Comparison of ENCODE assay signal across 10 cellular contexts in the genomic region with DNA sequence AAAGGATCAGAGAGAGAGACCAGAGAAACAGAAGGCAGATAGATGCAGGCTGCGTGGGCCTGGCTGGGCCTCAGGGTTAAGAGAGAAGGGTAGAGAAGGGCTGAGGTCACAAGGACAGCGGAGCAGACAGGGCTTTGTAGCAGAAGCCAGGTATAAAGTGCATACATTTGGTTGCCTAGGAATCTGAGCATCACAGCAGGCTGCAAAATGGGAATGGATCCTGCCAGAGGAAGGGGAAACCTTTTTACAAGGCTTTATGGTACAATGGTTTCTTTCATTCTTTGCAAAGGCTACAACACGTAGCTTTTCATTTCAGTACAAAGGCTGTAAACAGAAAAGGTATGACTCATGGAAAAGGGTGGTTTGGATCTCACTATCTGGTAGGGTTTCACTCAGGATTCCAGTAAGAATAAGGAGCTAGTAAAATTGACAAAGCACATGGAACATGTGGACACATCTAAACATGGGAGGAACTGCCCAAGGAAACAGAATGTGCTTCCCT.
DNase-seq lines count a peak whose midpoint lies in the region; ATAC-seq, FAIRE-seq and TF ChIP-seq lines count a peak whose summit lies in the region.
"Had no signal": no experiment of that assay in that cellular context is flagged by ENCODE, and none has a peak within 500 bp of the region (broad histone marks: within the 10 kb centered on the region; RNA-seq: fewer than 3 reads in every experiment).

No MANE protein-coding gene starts in this region.

- no peaks in the 10 kb centered on the region for H4K20me1 ChIP-seq in endothelial cell of umbilical vein (replicated peaks; ENCODE audit: control insufficient read depth, extremely low read depth, insufficient read depth, low read length)

- H3K4me3 ChIP-seq in endothelial cell of umbilical vein (replicated peaks in 1 of 3; ENCODE audit: insufficient read depth in 1 of 3, low read depth in 1 of 3, low read length in 3 of 3) (no peak overlapping the region), tibial artery (no peak overlapping the region)

- FAIRE-seq in endothelial cell of umbilical vein (lab: Jason Lieb, UNC), result no peak

- dilution Hi-C loops in endothelial cell of umbilical vein (cut with MboI; ENCODE audit: extremely low pct_ligation_motif_present, low sequenced_read_pairs), result no loop called here

- H3K36me3 ChIP-seq in endothelial cell of umbilical vein (ENCODE audit: control insufficient read depth in 2 of 2, extremely low read depth in 1 of 2, insufficient read depth in 2 of 2, low read length in 2 of 2), result peaks cover 8% of the 10 kb centered on the region in 2 experiments
- H3K36me3 ChIP-seq in tibial artery, result no peaks in the 10 kb centered on the region

- H3K4me1 ChIP-seq in endothelial cell of umbilical vein (ENCODE audit: control insufficient read depth, extremely low read depth, insufficient read depth, low read length) (peaks cover 14% of the 10 kb centered on the region), tibial artery (no peaks in the 10 kb centered on the region)

- H3K27me3 Mint-ChIP-seq in nephron progenitor cell (ENCODE audit: low read depth, poor library complexity) (no peaks in the 10 kb centered on the region), chondrocyte (ENCODE audit: low read depth) (no peaks in the 10 kb centered on the region)

- peaks cover 40% of the 10 kb centered on the region for H3K36me3 Mint-ChIP-seq in nephron progenitor cell (ENCODE audit: low read depth)
- peaks cover 19% of the 10 kb centered on the region for H3K36me3 Mint-ChIP-seq in chondrocyte (ENCODE audit: low read depth)
- H3K36me3 Mint-ChIP-seq: natural killer cell had no signal

- H3K4me1 Mint-ChIP-seq in nephron progenitor cell, result peaks cover 9% of the 10 kb centered on the region
- H3K4me1 Mint-ChIP-seq in chondrocyte (ENCODE audit: low read depth), result peaks cover 2% of the 10 kb centered on the region
- H3K4me1 Mint-ChIP-seq: natural killer cell had no signal

- TF ChIP-seq CTCF in endothelial cell of umbilical vein (IDR thresholded peaks at IDR 0.05; ENCODE audit: extremely low read depth in 1 of 2, insufficient read depth in 1 of 2, low read depth in 1 of 2, low read length in 2 of 2) (no peak), nephron progenitor cell (IDR thresholded peaks at IDR 0.05) (no peak), chondrocyte (IDR thresholded peaks at IDR 0.05) (no peak), tibial artery (IDR thresholded peaks at IDR 0.05) (no peak)

- ATAC-seq in HG02798 (IDR thresholded peaks at IDR 0.05; ENCODE audit: poor library complexity, unreplicated experiment), result no peak
- ATAC-seq: natural killer cell had no signal

- H3K9me3 ChIP-seq in endothelial cell of umbilical vein (replicated peaks; ENCODE audit: control insufficient read depth, insufficient read depth, low read length), result no peaks in the 10 kb centered on the region
- H3K9me3 ChIP-seq in tibial artery, result no peaks in the 10 kb centered on the region

- peak overlapping the region; percentile 84 for H3K27ac Mint-ChIP-seq in nephron progenitor cell
- no peak overlapping the region for H3K27ac Mint-ChIP-seq in chondrocyte (ENCODE audit: unreplicated experiment)
- H3K27ac Mint-ChIP-seq: natural killer cell had no signal

- POLR2A ChIA-PET in endothelial cell of umbilical vein (lab: Charles Lee), result no interaction called here

- H3K4me3 Mint-ChIP-seq in nephron progenitor cell (no peak overlapping the region), chondrocyte (ENCODE audit: unreplicated experiment) (no peak overlapping the region)
- H3K4me3 Mint-ChIP-seq: natural killer cell had no signal

- TF ChIP-seq POLR2A in endothelial cell of umbilical vein (IDR thresholded peaks at IDR 0.05; ENCODE audit: low read depth, low read length), result no peak

- no TSS peak for BruUV-seq in endothelial cell of umbilical vein (replicated peaks; lab: Mats Ljungman, UMichigan)

- no peaks in the 10 kb centered on the region for H3K9me3 Mint-ChIP-seq in nephron progenitor cell
- H3K9me3 Mint-ChIP-seq in chondrocyte (ENCODE audit: low read depth), result no peaks in the 10 kb centered on the region

- no peak overlapping the region for H2AFZ ChIP-seq in endothelial cell of umbilical vein (ENCODE audit: low read depth, low read length)

- CTCF ChIA-PET in endothelial cell of umbilical vein (lab: Charles Lee), result interaction anchor here (1.2 to 1.6 kb wide), 3 partner anchors 9 to 479 kb away, joined by 3 to 5 read pairs (median 4); no protein-coding TSS in a partner anchor

- no peak overlapping the region for H3K9ac ChIP-seq in endothelial cell of umbilical vein (replicated peaks; ENCODE audit: extremely low read depth, insufficient read depth, low read length)

- H3K79me2 ChIP-seq in endothelial cell of umbilical vein (ENCODE audit: control insufficient read depth, insufficient read depth, low read length), result no peaks in the 10 kb centered on the region

- H3K27ac ChIP-seq in endothelial cell of umbilical vein (ENCODE audit: insufficient read depth, low read depth, low read length) (no peak overlapping the region), tibial artery (no peak overlapping the region)

- peak; percentile 58 for DNase-seq in ELR (ENCODE audit: low read depth)
- peak; percentile 51 for DNase-seq in NCI-H146 (lab: John Stamatoyannopoulos, UW)
- peak; percentile 65 for DNase-seq in endothelial cell of umbilical vein (ENCODE audit: low read depth, low spot score)
- DNase-seq in nephron progenitor cell, result no peak
- no peak for DNase-seq in chondrocyte (ENCODE audit: low spot score)
- no peak for DNase-seq in tibial artery
- no peak for DNase-seq in NCI-H1105 (lab: John Stamatoyannopoulos, UW)
- DNase-seq: DMS79 treated with DMSO at 0.1 percent for 48 hours, natural killer cell had no signal

- no peaks in the 10 kb centered on the region for H3K9me1 ChIP-seq in endothelial cell of umbilical vein (replicated peaks; ENCODE audit: control insufficient read depth, extremely low read depth, insufficient read depth, low read length)

- no peak overlapping the region for H3K4me2 ChIP-seq in endothelial cell of umbilical vein (ENCODE audit: insufficient read depth, low read length)

- H3K27me3 ChIP-seq in endothelial cell of umbilical vein (ENCODE audit: control insufficient read depth in 2 of 2, insufficient read depth in 2 of 2, low read length in 2 of 2), result no peaks in the 10 kb centered on the region
- no peaks in the 10 kb centered on the region for H3K27me3 ChIP-seq in tibial artery

- intact Hi-C loops in endothelial cell of umbilical vein (cut with micrococcal nuclease) (loop anchor here (5.0 kb wide), 1 partner anchor 276 kb away; the partner anchor contains the start of genes DOCK4 and ZNF277), tibial artery (cut with DNase I; ENCODE audit: low total_unique reads) (no loop called here)

TF ChIP-seq in endothelial cell of umbilical vein, 7 proteins besides CTCF, POLR2A, EP300 and RAD21:
- TF ChIP-seq GATA2 (IDR thresholded peaks at IDR 0.05; ENCODE audit: insufficient read depth, insufficient read length, low read depth, low read length) (no peak), POLR2AphosphoS5 (IDR thresholded peaks at IDR 0.05; ENCODE audit: insufficient read depth, low read depth, low read length) (no peak), MYC (IDR thresholded peaks at IDR 0.05; ENCODE audit: low read depth, low read length) (no peak), JUN (IDR thresholded peaks at IDR 0.05; ENCODE audit: borderline replicate concordance, insufficient read depth, insufficient read length, low read depth) (peak; percentile 44), FOS (IDR thresholded peaks at IDR 0.05; ENCODE audit: borderline replicate concordance, insufficient read depth, low read length) (peak; percentile 28)
TF ChIP-seq in endothelial cell of umbilical vein: peak in this region for 2.

Comparison
In these comparisons a context has a peak if more than half of its experiments do, and no peak if none do; other contexts are left out.
1. DNase-seq: peak in ELR (single experiment), NCI-H146 (single experiment) and endothelial cell of umbilical vein (single experiment); none in nephron progenitor cell (single experiment), chondrocyte (single experiment), tibial artery (0 of 2) and NCI-H1105 (single experiment).